Comparison of ENCODE assay signal across 17 cellular contexts in genomic region chr2:216144372-216144771, GRCh38. TPM values are rescaled to one million over a fixed set of nuclear protein-coding genes. Genes with fewer than 3 reads are reported as not detected.
A peak's percentile ranks its signal among the peaks of the same experiment; 100 is the strongest.
DNase-seq lines count a peak whose midpoint lies in the region; FAIRE-seq and TF ChIP-seq lines count a peak whose summit lies in the region.
"Had no signal": no experiment of that assay in that cellular context is flagged by ENCODE, and none has a peak within 500 bp of the region (broad histone marks: within the 10 kb centered on the region; RNA-seq: fewer than 3 reads in every experiment).

No MANE protein-coding gene starts in this region.

- H2AFZ ChIP-seq in keratinocyte (ENCODE audit: control insufficient read depth, low read length) = no peak overlapping the region

- H3K27ac ChIP-seq in HEK293 (ENCODE audit: extremely low read depth, low read depth, low read length) (no peak overlapping the region), VCaP (peak overlapping the region; percentile 74; the same call in 1 of the 2 replicates), keratinocyte (ENCODE audit: control insufficient read depth, insufficient read depth, low read length) (no peak overlapping the region)
- H3K27ac ChIP-seq: BLaER1 had no signal

- peak; percentile 43 for FAIRE-seq in keratinocyte (lab: Jason Lieb, UNC)
- FAIRE-seq: G401.6, GM12892, H1 had no signal

- H3K4me2 ChIP-seq in keratinocyte (ENCODE audit: control insufficient read depth, extremely low read depth, insufficient read depth, low read depth, low read length) = no peak overlapping the region
- H3K4me2 ChIP-seq: BLaER1 had no signal

- no peak overlapping the region for H3K4me3 ChIP-seq in HEK293 (ENCODE audit: low read depth, low read length)
- no peak overlapping the region for H3K4me3 ChIP-seq in keratinocyte (ENCODE audit: control insufficient read depth in 2 of 3, extremely low read depth in 1 of 3, insufficient read depth in 2 of 3, low read depth in 1 of 3, low read length in 3 of 3)
- H3K4me3 ChIP-seq: BLaER1 had no signal

- H3K79me2 ChIP-seq in keratinocyte (ENCODE audit: control insufficient read depth, insufficient read depth, low read length) = peaks cover 10% of the 10 kb centered on the region

- DNase-seq in keratinocyte (ENCODE audit: low read depth, low spot score) = no peak
- DNase-seq in OCI-M1 (lab: John Stamatoyannopoulos, UW) = no peak
- DNase-seq in stimulated activated CD4-positive, alpha-beta T cell treated with anti-CD3 and anti-CD28 coated beads, Interleukin-4, amount 100 ng/mL, for 1 hour = no peak
- no peak for DNase-seq in effector CD8-positive, alpha-beta T cell (lab: John Stamatoyannopoulos, UW)
- DNase-seq: Caco-2; CD4-positive, CD25-positive, alpha-beta regulatory T cell; CD8-positive, alpha-beta T cell; DMS153; DND-41; H7; HCEC 1CT had no signal

- H3K9me3 ChIP-seq in HEK293 (ENCODE audit: control insufficient read depth, insufficient read depth, low read depth, low read length) (no peaks in the 10 kb centered on the region), keratinocyte (ENCODE audit: control insufficient read depth, low read depth, low read length) (no peaks in the 10 kb centered on the region)
- H3K9me3 ChIP-seq: BLaER1, Caco-2 had no signal

- H3K27me3 ChIP-seq in keratinocyte (ENCODE audit: control insufficient read depth, extremely low read depth, insufficient read depth, low read length) = no peaks in the 10 kb centered on the region
- H3K27me3 ChIP-seq: BLaER1 had no signal

- dilution Hi-C loops in keratinocyte (cut with MboI; ENCODE audit: extremely low pct_ligation_motif_present, low sequenced_read_pairs) = no loop called here

- no peaks in the 10 kb centered on the region for H3K4me1 ChIP-seq in HEK293 (ENCODE audit: control insufficient read depth, insufficient read depth, low read length)
- H3K4me1 ChIP-seq in keratinocyte (ENCODE audit: control insufficient read depth, extremely low read depth, insufficient read depth, low read length) = peaks cover 1% of the 10 kb centered on the region
- H3K4me1 ChIP-seq: BLaER1, Caco-2 had no signal

- TF ChIP-seq CTCF in HEK293 (tag by site-specific recombination; IDR thresholded peaks at IDR 0.05) (no peak), VCaP (conservative IDR thresholded peaks at IDR 0.05) (no peak), keratinocyte (optimal IDR thresholded peaks at IDR 0.05 in 1 of 3, IDR thresholded peaks at IDR 0.05 in 1 of 3, conservative IDR thresholded peaks at IDR 0.05 in 1 of 3; ENCODE audit: extremely low read depth in 1 of 3, insufficient read depth in 2 of 3, low read length in 3 of 3) (no peak)

- POLR2A ChIA-PET in HEK293 (lab: Yijun Ruan, JAX) = no interaction called here

- CTCF ChIA-PET in HEK293 (lab: Yijun Ruan, JAX) = no interaction called here

- peaks cover 67 to 97% of the 10 kb centered on the region in 2 experiments for H3K36me3 ChIP-seq in HEK293 (ENCODE audit: control insufficient read depth in 2 of 2, insufficient read depth in 1 of 2, low read length in 2 of 2)
- peaks cover 27 to 44% of the 10 kb centered on the region in 2 experiments for H3K36me3 ChIP-seq in keratinocyte (ENCODE audit: control insufficient read depth in 2 of 2, extremely low read depth in 1 of 2, insufficient read depth in 2 of 2, low read length in 2 of 2)

- H3K9ac ChIP-seq in keratinocyte (ENCODE audit: control insufficient read depth, extremely low read depth, insufficient read depth, low read length) = no peak overlapping the region
- H3K9ac ChIP-seq: BLaER1 had no signal

- H3K9me1 ChIP-seq in keratinocyte (ENCODE audit: control insufficient read depth, extremely low read depth, insufficient read depth, low read length) = peaks cover 2% of the 10 kb centered on the region

- H4K20me1 ChIP-seq in keratinocyte (ENCODE audit: control insufficient read depth, extremely low read depth, insufficient read depth, low read length) = no peaks in the 10 kb centered on the region

TF ChIP-seq in HEK293, 187 proteins besides CTCF, POLR2A, EP300 and RAD21:
- TF ChIP-seq, protein P1, sequence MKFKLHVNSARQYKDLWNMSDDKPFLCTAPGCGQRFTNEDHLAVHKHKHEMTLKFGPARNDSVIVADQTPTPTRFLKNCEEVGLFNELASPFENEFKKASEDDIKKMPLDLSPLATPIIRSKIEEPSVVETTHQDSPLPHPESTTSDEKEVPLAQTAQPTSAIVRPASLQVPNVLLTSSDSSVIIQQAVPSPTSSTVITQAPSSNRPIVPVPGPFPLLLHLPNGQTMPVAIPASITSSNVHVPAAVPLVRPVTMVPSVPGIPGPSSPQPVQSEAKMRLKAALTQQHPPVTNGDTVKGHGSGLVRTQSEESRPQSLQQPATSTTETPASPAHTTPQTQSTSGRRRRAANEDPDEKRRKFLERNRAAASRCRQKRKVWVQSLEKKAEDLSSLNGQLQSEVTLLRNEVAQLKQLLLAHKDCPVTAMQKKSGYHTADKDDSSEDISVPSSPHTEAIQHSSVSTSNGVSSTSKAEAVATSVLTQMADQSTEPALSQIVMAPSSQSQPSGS (tag by site-specific recombination; IDR thresholded peaks at IDR 0.05; ENCODE audit: low read depth) = peak; percentile 67
- TF ChIP-seq IKZF3 (tag by site-specific recombination; IDR thresholded peaks at IDR 0.05) (no peak), ZNF354C (tag by site-specific recombination; IDR thresholded peaks at IDR 0.05; ENCODE audit: borderline replicate concordance, low read depth) (no peak)

RNA-seq across cellular contexts. Expression of gene XRCC5, which starts 35.2 kb away (rescaled TPM):
- polyA plus RNA-seq in keratinocyte = 316 to 521 TPM (median 377 TPM) in 3 replicates
- polyA plus RNA-seq in keratinocyte (2011; ENCODE audit: low read depth) = 206 TPM
- polyA plus RNA-seq in keratinocyte (2011; cell fraction: cytosol; rRNA removed) = 120 and 289 TPM in 2 replicates
- polyA plus RNA-seq in keratinocyte (2011; cell fraction: nucleus; rRNA removed) = 203 and 222 TPM in 2 replicates
- 108 and 202 TPM in 2 replicates for polyA plus RNA-seq in keratinocyte (2012; ENCODE audit: low replicate concordance)
- polyA minus RNA-seq in keratinocyte = 242 to 650 TPM (median 576 TPM) in 3 replicates
- 121 TPM for polyA minus RNA-seq in keratinocyte (2011; cell fraction: cytosol; rRNA and poly(A)+ RNA removed)
- polyA minus RNA-seq in keratinocyte (2011; cell fraction: nucleus; rRNA and poly(A)+ RNA removed) = 185 and 263 TPM in 2 replicates
